Comparison of ENCODE assay signal across 1 cellular context in the genomic region with DNA sequence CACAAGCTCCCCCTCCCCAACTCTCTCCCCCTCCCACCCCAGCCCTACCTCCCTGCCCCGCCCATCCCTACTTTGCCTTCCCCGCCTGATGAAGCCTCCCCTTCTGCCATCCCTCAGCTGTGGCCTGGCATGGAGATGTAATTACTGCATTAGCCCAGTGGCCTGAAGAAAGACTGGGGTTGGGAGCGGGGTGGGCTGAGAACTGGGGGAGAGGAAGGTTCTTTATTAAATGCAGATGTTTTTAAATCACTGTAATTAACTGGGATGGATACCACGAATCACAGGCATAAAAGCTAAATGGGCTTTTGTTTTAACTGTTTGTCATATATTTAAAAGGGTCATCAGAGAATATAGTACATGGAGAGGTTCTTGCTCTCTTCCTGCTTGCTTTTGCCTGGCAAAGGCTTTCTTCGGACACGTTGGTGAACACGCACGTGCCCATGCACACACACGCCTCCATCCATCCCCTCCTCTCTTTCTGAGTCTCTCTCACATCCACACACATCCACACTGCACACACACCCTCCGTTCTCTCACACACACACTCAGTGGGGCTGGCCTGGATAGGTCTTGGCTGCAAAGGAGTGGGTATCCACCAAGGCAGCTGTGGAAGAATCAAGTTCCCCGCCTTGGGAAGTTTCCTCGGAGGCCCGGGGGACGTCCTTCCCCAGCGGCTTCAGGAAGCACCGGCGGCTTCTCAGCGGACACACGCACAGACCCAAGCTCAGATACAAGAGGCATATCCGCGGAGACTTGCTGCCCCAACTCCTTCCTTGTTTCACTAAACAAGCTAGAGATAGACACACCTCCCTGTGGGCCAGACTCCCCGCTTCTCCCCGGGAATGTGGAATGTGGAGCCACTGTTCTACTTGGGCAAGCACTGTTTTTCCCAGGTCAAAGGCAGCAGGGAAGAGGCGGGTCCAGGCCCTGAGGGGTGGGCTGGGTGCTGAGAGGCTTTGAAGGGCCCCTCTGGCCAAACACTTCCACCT.
TF ChIP-seq lines count a peak whose summit lies in the region.

No MANE protein-coding gene starts in this region.

TF ChIP-seq in SK-N-SH, 30 proteins besides CTCF, POLR2A, EP300 and RAD21 (continued from another document):
- TF ChIP-seq, protein P1, sequence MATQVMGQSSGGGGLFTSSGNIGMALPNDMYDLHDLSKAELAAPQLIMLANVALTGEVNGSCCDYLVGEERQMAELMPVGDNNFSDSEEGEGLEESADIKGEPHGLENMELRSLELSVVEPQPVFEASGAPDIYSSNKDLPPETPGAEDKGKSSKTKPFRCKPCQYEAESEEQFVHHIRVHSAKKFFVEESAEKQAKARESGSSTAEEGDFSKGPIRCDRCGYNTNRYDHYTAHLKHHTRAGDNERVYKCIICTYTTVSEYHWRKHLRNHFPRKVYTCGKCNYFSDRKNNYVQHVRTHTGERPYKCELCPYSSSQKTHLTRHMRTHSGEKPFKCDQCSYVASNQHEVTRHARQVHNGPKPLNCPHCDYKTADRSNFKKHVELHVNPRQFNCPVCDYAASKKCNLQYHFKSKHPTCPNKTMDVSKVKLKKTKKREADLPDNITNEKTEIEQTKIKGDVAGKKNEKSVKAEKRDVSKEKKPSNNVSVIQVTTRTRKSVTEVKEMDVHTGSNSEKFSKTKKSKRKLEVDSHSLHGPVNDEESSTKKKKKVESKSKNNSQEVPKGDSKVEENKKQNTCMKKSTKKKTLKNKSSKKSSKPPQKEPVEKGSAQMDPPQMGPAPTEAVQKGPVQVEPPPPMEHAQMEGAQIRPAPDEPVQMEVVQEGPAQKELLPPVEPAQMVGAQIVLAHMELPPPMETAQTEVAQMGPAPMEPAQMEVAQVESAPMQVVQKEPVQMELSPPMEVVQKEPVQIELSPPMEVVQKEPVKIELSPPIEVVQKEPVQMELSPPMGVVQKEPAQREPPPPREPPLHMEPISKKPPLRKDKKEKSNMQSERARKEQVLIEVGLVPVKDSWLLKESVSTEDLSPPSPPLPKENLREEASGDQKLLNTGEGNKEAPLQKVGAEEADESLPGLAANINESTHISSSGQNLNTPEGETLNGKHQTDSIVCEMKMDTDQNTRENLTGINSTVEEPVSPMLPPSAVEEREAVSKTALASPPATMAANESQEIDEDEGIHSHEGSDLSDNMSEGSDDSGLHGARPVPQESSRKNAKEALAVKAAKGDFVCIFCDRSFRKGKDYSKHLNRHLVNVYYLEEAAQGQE (IDR thresholded peaks at IDR 0.05; ENCODE audit: low read depth, low read length) = no peak
- TF ChIP-seq MXI1 (IDR thresholded peaks at IDR 0.05; ENCODE audit: low read depth, low read length) (peak; percentile 81), TCF12 (IDR thresholded peaks at IDR 0.05) (peak; percentile 32; the same call in 1 of the 2 replicates), FOXJ3 (CRISPR knock-in tag; IDR thresholded peaks at IDR 0.05) (0 out of 2 replicates have a peak, but pooled peaks have one; percentile 28), SMC3 (IDR thresholded peaks at IDR 0.05; ENCODE audit: low read depth, low read length) (no peak), TAF1 (IDR thresholded peaks at IDR 0.05; ENCODE audit: borderline replicate concordance, low read depth, low read length) (no peak), RCOR1 (IDR thresholded peaks at IDR 0.05; ENCODE audit: low read length) (peak; percentile 64; the same call in 1 of the 2 replicates), POLR2AphosphoS5 (IDR thresholded peaks at IDR 0.05; ENCODE audit: low read depth, low read length) (no peak), MEF2A (IDR thresholded peaks at IDR 0.05; ENCODE audit: borderline replicate concordance, low read depth) (no peak), NFIC (IDR thresholded peaks at IDR 0.05; ENCODE audit: borderline replicate concordance) (no peak), NRF1 (IDR thresholded peaks at IDR 0.05; ENCODE audit: low read depth, low read length) (no peak), CHD2 (IDR thresholded peaks at IDR 0.05; ENCODE audit: low read length, partially characterized antibody) (peak; percentile 57), RXRA (IDR thresholded peaks at IDR 0.05; ENCODE audit: borderline replicate concordance, low read depth) (no peak), JUND (IDR thresholded peaks at IDR 0.05) (no peak), FOSL2 (IDR thresholded peaks at IDR 0.05; ENCODE audit: borderline replicate concordance, low read depth) (no peak), SIN3A (IDR thresholded peaks at IDR 0.05; ENCODE audit: borderline replicate concordance, low read depth, low read length) (no peak), FOXM1 (IDR thresholded peaks at IDR 0.05; ENCODE audit: low read depth) (no peak), RFX5 (IDR thresholded peaks at IDR 0.05; ENCODE audit: low read length) (no peak), YY1 (IDR thresholded peaks at IDR 0.05; ENCODE audit: low read depth) (no peak), EZH2phosphoT487 (IDR thresholded peaks at IDR 0.05; ENCODE audit: borderline replicate concordance, low read depth) (no peak), GATA2 (CRISPR knock-in tag; IDR thresholded peaks at IDR 0.05) (peak; percentile 57; the same call in 1 of the 2 replicates), ELF1 (IDR thresholded peaks at IDR 0.05) (no peak), GABPA (IDR thresholded peaks at IDR 0.05; ENCODE audit: low read depth) (no peak)
- TF ChIP-seq, protein P2, sequence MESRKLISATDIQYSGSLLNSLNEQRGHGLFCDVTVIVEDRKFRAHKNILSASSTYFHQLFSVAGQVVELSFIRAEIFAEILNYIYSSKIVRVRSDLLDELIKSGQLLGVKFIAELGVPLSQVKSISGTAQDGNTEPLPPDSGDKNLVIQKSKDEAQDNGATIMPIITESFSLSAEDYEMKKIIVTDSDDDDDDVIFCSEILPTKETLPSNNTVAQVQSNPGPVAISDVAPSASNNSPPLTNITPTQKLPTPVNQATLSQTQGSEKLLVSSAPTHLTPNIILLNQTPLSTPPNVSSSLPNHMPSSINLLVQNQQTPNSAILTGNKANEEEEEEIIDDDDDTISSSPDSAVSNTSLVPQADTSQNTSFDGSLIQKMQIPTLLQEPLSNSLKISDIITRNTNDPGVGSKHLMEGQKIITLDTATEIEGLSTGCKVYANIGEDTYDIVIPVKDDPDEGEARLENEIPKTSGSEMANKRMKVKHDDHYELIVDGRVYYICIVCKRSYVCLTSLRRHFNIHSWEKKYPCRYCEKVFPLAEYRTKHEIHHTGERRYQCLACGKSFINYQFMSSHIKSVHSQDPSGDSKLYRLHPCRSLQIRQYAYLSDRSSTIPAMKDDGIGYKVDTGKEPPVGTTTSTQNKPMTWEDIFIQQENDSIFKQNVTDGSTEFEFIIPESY (IDR thresholded peaks at IDR 0.05; ENCODE audit: borderline replicate concordance, low read depth) = no peak
- TF ChIP-seq, protein P3, sequence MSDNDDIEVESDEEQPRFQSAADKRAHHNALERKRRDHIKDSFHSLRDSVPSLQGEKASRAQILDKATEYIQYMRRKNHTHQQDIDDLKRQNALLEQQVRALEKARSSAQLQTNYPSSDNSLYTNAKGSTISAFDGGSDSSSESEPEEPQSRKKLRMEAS (IDR thresholded peaks at IDR 0.05; ENCODE audit: low read depth) = no peak
- TF ChIP-seq, protein P4, sequence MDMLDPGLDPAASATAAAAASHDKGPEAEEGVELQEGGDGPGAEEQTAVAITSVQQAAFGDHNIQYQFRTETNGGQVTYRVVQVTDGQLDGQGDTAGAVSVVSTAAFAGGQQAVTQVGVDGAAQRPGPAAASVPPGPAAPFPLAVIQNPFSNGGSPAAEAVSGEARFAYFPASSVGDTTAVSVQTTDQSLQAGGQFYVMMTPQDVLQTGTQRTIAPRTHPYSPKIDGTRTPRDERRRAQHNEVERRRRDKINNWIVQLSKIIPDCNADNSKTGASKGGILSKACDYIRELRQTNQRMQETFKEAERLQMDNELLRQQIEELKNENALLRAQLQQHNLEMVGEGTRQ (IDR thresholded peaks at IDR 0.05; ENCODE audit: borderline replicate concordance, low read depth, low read length) = no peak
- TF ChIP-seq, protein P5, sequence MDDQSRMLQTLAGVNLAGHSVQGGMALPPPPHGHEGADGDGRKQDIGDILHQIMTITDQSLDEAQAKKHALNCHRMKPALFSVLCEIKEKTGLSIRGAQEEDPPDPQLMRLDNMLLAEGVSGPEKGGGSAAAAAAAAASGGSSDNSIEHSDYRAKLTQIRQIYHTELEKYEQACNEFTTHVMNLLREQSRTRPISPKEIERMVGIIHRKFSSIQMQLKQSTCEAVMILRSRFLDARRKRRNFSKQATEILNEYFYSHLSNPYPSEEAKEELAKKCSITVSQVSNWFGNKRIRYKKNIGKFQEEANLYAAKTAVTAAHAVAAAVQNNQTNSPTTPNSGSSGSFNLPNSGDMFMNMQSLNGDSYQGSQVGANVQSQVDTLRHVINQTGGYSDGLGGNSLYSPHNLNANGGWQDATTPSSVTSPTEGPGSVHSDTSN (IDR thresholded peaks at IDR 0.05) = no peak
- TF ChIP-seq, protein P6, sequence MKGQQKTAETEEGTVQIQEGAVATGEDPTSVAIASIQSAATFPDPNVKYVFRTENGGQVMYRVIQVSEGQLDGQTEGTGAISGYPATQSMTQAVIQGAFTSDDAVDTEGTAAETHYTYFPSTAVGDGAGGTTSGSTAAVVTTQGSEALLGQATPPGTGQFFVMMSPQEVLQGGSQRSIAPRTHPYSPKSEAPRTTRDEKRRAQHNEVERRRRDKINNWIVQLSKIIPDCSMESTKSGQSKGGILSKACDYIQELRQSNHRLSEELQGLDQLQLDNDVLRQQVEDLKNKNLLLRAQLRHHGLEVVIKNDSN (IDR thresholded peaks at IDR 0.05; ENCODE audit: borderline replicate concordance, low read depth) = no peak
- TF ChIP-seq, protein P7, sequence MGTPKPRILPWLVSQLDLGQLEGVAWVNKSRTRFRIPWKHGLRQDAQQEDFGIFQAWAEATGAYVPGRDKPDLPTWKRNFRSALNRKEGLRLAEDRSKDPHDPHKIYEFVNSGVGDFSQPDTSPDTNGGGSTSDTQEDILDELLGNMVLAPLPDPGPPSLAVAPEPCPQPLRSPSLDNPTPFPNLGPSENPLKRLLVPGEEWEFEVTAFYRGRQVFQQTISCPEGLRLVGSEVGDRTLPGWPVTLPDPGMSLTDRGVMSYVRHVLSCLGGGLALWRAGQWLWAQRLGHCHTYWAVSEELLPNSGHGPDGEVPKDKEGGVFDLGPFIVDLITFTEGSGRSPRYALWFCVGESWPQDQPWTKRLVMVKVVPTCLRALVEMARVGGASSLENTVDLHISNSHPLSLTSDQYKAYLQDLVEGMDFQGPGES (IDR thresholded peaks at IDR 0.05; ENCODE audit: low read depth, low read length) = no peak
